15 cellular contexts compared by ENCODE assay signal in the genomic region with DNA sequence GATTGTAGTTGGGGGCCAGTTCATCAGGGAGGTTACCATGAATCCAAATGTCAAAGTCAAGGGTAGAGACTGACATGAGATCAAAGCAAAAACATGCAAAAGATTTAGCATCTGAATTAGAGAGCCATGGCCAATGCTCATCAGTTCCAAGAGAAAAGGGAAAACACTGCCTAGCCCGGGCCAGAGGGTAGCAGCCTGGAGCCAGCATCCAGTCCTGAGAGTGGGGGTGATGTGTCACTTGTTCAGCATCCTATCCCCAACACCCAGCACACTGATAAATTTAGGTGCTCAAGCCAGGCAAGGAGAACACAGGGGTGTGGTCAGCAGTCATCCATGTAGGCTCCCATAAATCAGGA.
A peak's percentile ranks its signal among the peaks of the same experiment; 100 is the strongest.
DNase-seq lines count a peak whose midpoint lies in the region; ATAC-seq and TF ChIP-seq lines count a peak whose summit lies in the region.
"Had no signal": no experiment of that assay in that cellular context is flagged by ENCODE, and none has a peak within 500 bp of the region (broad histone marks: within the 10 kb centered on the region; RNA-seq: fewer than 3 reads in every experiment).

No MANE protein-coding gene starts in this region.

- H3K4me2 ChIP-seq in OCI-LY3 (ENCODE audit: low read length), result peak overlapping the region; percentile 30
- peak overlapping the region; percentile 19 for H3K4me2 ChIP-seq in fibroblast of lung (ENCODE audit: extremely low read depth, insufficient read depth, low read length)

- peaks cover 3 to 9% of the 10 kb centered on the region in 2 donors for H3K36me3 Mint-ChIP-seq in stimulated activated naive B cell treated with anti-CD40 and anti-IgM and Interleukin-4, amounts not matched to agents 10 μg/mL and 1 μg/mL and 100 μg/mL, for 72 hours

- H3K4me1 ChIP-seq in OCI-LY3 (ENCODE audit: low read length) (peaks cover 29% of the 10 kb centered on the region), fibroblast of lung (ENCODE audit: control insufficient read depth, extremely low read depth, insufficient read depth, low read length) (peaks cover 3% of the 10 kb centered on the region), A673 (ENCODE audit: insufficient read depth, low read length, poor library complexity, severe bottlenecking) (no peaks in the 10 kb centered on the region)

- DNase-seq in AG04450 (ENCODE audit: low read depth, low spot score) (no peak), fibroblast of lung (ENCODE audit: low read depth in 2 of 2) (no peak), A673 (ENCODE audit: low spot score) (no peak), Right ventricle myocardium superior (no peak)
- DNase-seq in stimulated activated naive B cell treated with anti-CD40 and anti-IgM and Interleukin-4, amounts not matched to agents 10 μg/mL and 1 μg/mL and 100 μg/mL, for 72 hours, result no peak
- DNase-seq: CD8-positive, alpha-beta memory T cell; DMS 273 treated with DMSO at 0.1 percent for 48 hours; NCI-H1436; NCI-H2029 treated with DMSO at 0.1 percent for 48 hours; NCI-H2227 treated with DMSO at 0.1 percent for 48 hours; NCI-H524 treated with DMSO at 0.1 percent for 48 hours; OCI-M1; RPMI8226 had no signal

- H4K20me1 ChIP-seq in OCI-LY3 (ENCODE audit: insufficient read depth, low read length) (no peaks in the 10 kb centered on the region), fibroblast of lung (ENCODE audit: control insufficient read depth, extremely low read depth, insufficient read depth, low read length) (no peaks in the 10 kb centered on the region)

- H3K9ac ChIP-seq in OCI-LY3 (ENCODE audit: low read length) (no peak overlapping the region), fibroblast of lung (ENCODE audit: insufficient read depth, low read length) (no peak overlapping the region)

- H3K27ac ChIP-seq in AG04450 (ENCODE audit: low read depth, low read length), result peak overlapping the region; percentile 77
- no peak overlapping the region for H3K27ac ChIP-seq in OCI-LY3 (ENCODE audit: low read length)
- no peak overlapping the region for H3K27ac ChIP-seq in fibroblast of lung (ENCODE audit: insufficient read depth, low read length)
- H3K27ac ChIP-seq in A673 (ENCODE audit: low read depth, low read length, poor library complexity, severe bottlenecking), result no peak overlapping the region

- no peak overlapping the region for H3K4me3 ChIP-seq in AG04450 (ENCODE audit: low read depth, low read length)
- no peak overlapping the region for H3K4me3 ChIP-seq in OCI-LY3 (ENCODE audit: low read length)
- no peak overlapping the region for H3K4me3 ChIP-seq in fibroblast of lung (replicated peaks in 1 of 4; ENCODE audit: control extremely low read depth in 1 of 4, insufficient read depth in 1 of 4, low read depth in 3 of 4, low read length in 4 of 4)
- H3K4me3 ChIP-seq in A673 (ENCODE audit: low read depth, low read length, poor library complexity, severe bottlenecking), result no peak overlapping the region

- peak overlapping the region; percentile 62 for H3K27ac Mint-ChIP-seq in stimulated activated naive B cell treated with anti-CD40 and anti-IgM and Interleukin-4, amounts not matched to agents 10 μg/mL and 1 μg/mL and 100 μg/mL, for 72 hours

- peaks cover 13 to 27% of the 10 kb centered on the region in 2 donors for H3K4me1 Mint-ChIP-seq in stimulated activated naive B cell treated with anti-CD40 and anti-IgM and Interleukin-4, amounts not matched to agents 10 μg/mL and 1 μg/mL and 100 μg/mL, for 72 hours

- H3K27me3 ChIP-seq in AG04450 (ENCODE audit: control insufficient read depth, insufficient read depth, low read length), result no peaks in the 10 kb centered on the region
- no peaks in the 10 kb centered on the region for H3K27me3 ChIP-seq in OCI-LY3 (ENCODE audit: low read depth, low read length)
- H3K27me3 ChIP-seq in fibroblast of lung (ENCODE audit: control insufficient read depth, insufficient read depth, low read length), result no peaks in the 10 kb centered on the region
- no peaks in the 10 kb centered on the region for H3K27me3 ChIP-seq in A673 (replicated peaks; ENCODE audit: insufficient read depth, low read depth, low read length, poor library complexity)

- H3K79me2 ChIP-seq in OCI-LY3 (ENCODE audit: low read length) (no peaks in the 10 kb centered on the region), fibroblast of lung (ENCODE audit: control insufficient read depth, insufficient read depth, low read length) (no peaks in the 10 kb centered on the region)

- intact Hi-C loops in A673 (cut with micrococcal nuclease; ENCODE audit: unreplicated experiment), result no loop called here
- intact Hi-C loops in Right ventricle myocardium superior (cut with DNase I), result no loop called here

- no peak for ATAC-seq in stimulated activated naive B cell treated with anti-CD40 and anti-IgM and Interleukin-4, amounts not matched to agents 10 μg/mL and 1 μg/mL and 100 μg/mL, for 72 hours (replicated peaks)
- ATAC-seq in Right ventricle myocardium superior (ENCODE audit: poor library complexity) (no peak), GM18502 (IDR thresholded peaks at IDR 0.05; ENCODE audit: poor library complexity, unreplicated experiment) (no peak)

- H3K9me3 ChIP-seq in AG04450 (ENCODE audit: control insufficient read depth, insufficient read depth, low read length) (no peaks in the 10 kb centered on the region; the same call in 1 of the 2 replicates), OCI-LY3 (ENCODE audit: insufficient read depth, low read length) (no peaks in the 10 kb centered on the region), fibroblast of lung (ENCODE audit: control insufficient read depth, insufficient read depth, low read depth, low read length) (no peaks in the 10 kb centered on the region), A673 (ENCODE audit: low read depth, low read length, poor library complexity, severe bottlenecking) (no peaks in the 10 kb centered on the region)

- H3K9me3 Mint-ChIP-seq in stimulated activated naive B cell treated with anti-CD40 and anti-IgM and Interleukin-4, amounts not matched to agents 10 μg/mL and 1 μg/mL and 100 μg/mL, for 72 hours, result peaks cover 15% of the 10 kb centered on the region in 2 donors

- BruUV-seq in A673 (replicated peaks; lab: Mats Ljungman, UMichigan), result no TSS peak

- TF ChIP-seq CTCF in AG04450 (IDR thresholded peaks at IDR 0.05; ENCODE audit: low read depth, low read length) (no peak), OCI-LY3 (IDR thresholded peaks at IDR 0.05; ENCODE audit: low read depth, low read length) (no peak), fibroblast of lung (conservative IDR thresholded peaks at IDR 0.05 in 1 of 2, IDR thresholded peaks at IDR 0.05 in 1 of 2; ENCODE audit: low read depth in 1 of 2, low read length in 2 of 2) (no peak), A673 (conservative IDR thresholded peaks at IDR 0.05; ENCODE audit: low read depth, low read length) (no peak)

- peak overlapping the region; percentile 20; the same call in 1 of the 2 replicates for H2AFZ ChIP-seq in OCI-LY3 (ENCODE audit: low read depth, low read length)
- H2AFZ ChIP-seq in fibroblast of lung (ENCODE audit: low read length), result no peak overlapping the region

- no peak overlapping the region for H3K4me3 Mint-ChIP-seq in stimulated activated naive B cell treated with anti-CD40 and anti-IgM and Interleukin-4, amounts not matched to agents 10 μg/mL and 1 μg/mL and 100 μg/mL, for 72 hours
- H3K4me3 Mint-ChIP-seq: CD8-positive, alpha-beta memory T cell had no signal

- H3K36me3 ChIP-seq in OCI-LY3 (replicated peaks; ENCODE audit: low read depth, low read length) (no peaks in the 10 kb centered on the region), fibroblast of lung (ENCODE audit: control insufficient read depth, insufficient read depth, low read length) (no peaks in the 10 kb centered on the region), A673 (ENCODE audit: insufficient read depth, low read length, poor library complexity, severe bottlenecking) (no peaks in the 10 kb centered on the region)

- POLR2A ChIA-PET in AG04450 (lab: Yijun Ruan, JAX), result interaction anchor here (0.9 to 1.7 kb wide), 3 partner anchors 9 to 77 kb away, joined by 3 to 15 read pairs (median 5); a partner anchor contains a TSS
- POLR2A ChIA-PET in A673 (lab: Charles Lee; ENCODE audit: low non-redundant PET), result no interaction called here

- CTCF ChIA-PET in AG04450 (lab: Charles Lee) (interaction anchor here (0.7 kb wide), 1 partner anchor 1211 kb away, joined by 3 read pairs; no protein-coding TSS in a partner anchor), A673 (lab: Charles Lee) (no interaction called here)

- peaks cover 0 to 14% of the 10 kb centered on the region in 2 donors for H3K27me3 Mint-ChIP-seq in stimulated activated naive B cell treated with anti-CD40 and anti-IgM and Interleukin-4, amounts not matched to agents 10 μg/mL and 1 μg/mL and 100 μg/mL, for 72 hours
